14 cellular contexts compared by ENCODE assay signal in the genomic region with DNA sequence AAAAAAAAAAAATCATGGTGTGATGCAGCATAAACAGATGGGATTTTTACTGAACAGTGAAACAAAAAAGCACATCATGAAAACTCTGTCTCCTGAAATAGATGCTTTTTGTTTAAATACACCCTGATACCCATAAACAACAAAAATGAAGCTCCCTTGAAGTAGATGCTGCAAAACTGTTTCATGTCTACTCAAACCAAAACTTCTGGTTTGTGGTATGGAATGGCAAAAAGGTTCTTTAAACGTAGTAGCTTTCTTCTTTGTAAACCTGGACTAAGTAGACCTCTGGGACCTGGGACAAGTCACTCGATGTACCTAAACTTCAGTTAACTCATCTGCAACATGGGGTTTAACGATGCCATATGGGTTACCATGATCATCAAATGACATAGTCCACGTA.
DNase-seq lines count a peak whose midpoint lies in the region; ATAC-seq and TF ChIP-seq lines count a peak whose summit lies in the region.
"Had no signal": no experiment of that assay in that cellular context is flagged by ENCODE, and none has a peak within 500 bp of the region (broad histone marks: within the 10 kb centered on the region; RNA-seq: fewer than 3 reads in every experiment).

No MANE protein-coding gene starts in this region.

- TF ChIP-seq CTCF in thyroid gland (IDR thresholded peaks at IDR 0.05) (no peak), heart right ventricle (IDR thresholded peaks at IDR 0.05) (no peak), Caco-2 (IDR thresholded peaks at IDR 0.05; ENCODE audit: insufficient read depth in 1 of 2, low read depth in 1 of 2, low read length in 1 of 2, severe bottlenecking in 1 of 2, unreplicated experiment in 1 of 2) (no peak)

- H3K9me3 ChIP-seq in thyroid gland = no peaks in the 10 kb centered on the region
- no peaks in the 10 kb centered on the region for H3K9me3 ChIP-seq in heart right ventricle
- H3K9me3 ChIP-seq in Caco-2 = no peaks in the 10 kb centered on the region

- CTCF ChIA-PET in Caco-2 (lab: Charles Lee) = no interaction called here

- H3K36me3 ChIP-seq in thyroid gland = no peaks in the 10 kb centered on the region
- no peaks in the 10 kb centered on the region for H3K36me3 ChIP-seq in heart right ventricle
- H3K36me3 ChIP-seq in Caco-2 (ENCODE audit: control insufficient read depth, insufficient read depth, low read length) = no peaks in the 10 kb centered on the region

- ATAC-seq in activated T-cell treated with anti-CD3 and anti-CD28 coated beads, Interleukin-2, amount 50 U/mL, for 72 hours (replicated peaks in 1 of 2) = peak; percentile 78 to 79
- ATAC-seq in GM21737 (IDR thresholded peaks at IDR 0.05; ENCODE audit: unreplicated experiment) (peak; percentile 49), HG03342 (IDR thresholded peaks at IDR 0.05; ENCODE audit: unreplicated experiment) (peak; percentile 41), heart right ventricle (no peak)

- intact Hi-C loops in thyroid gland (cut with DNase I) (no loop called here), heart right ventricle (cut with DNase I) (no loop called here), Caco-2 (cut with micrococcal nuclease; ENCODE audit: unreplicated experiment) (no loop called here)

- BruUV-seq in Caco-2 (replicated peaks; lab: Mats Ljungman, UMichigan) = no TSS peak

- no peak overlapping the region for H3K27ac Mint-ChIP-seq in activated T-cell treated with anti-CD3 and anti-CD28 coated beads, Interleukin-2, amount 50 U/mL, for 72 hours
- no peak overlapping the region for H3K27ac Mint-ChIP-seq in Caco-2 (ENCODE audit: unreplicated experiment)

- no peaks in the 10 kb centered on the region for H3K9me3 Mint-ChIP-seq in activated T-cell treated with anti-CD3 and anti-CD28 coated beads, Interleukin-2, amount 50 U/mL, for 72 hours
- no peaks in the 10 kb centered on the region for H3K9me3 Mint-ChIP-seq in Caco-2 (ENCODE audit: unreplicated experiment)

- no peak for TF ChIP-seq POLR2A in thyroid gland (IDR thresholded peaks at IDR 0.05)

- H3K4me1 ChIP-seq in thyroid gland (peaks cover 11 to 12% of the 10 kb centered on the region in 2 donors), heart right ventricle (peaks cover 0 to 14% (median 6%) of the 10 kb centered on the region in 9 donors), Caco-2 (peaks cover 4% of the 10 kb centered on the region; the same call in 1 of the 2 replicates)

- H3K4me3 ChIP-seq in thyroid gland (replicated peaks in 1 of 3) = no peak overlapping the region
- no peak overlapping the region for H3K4me3 ChIP-seq in heart right ventricle
- H3K4me3 ChIP-seq in Caco-2 (ENCODE audit: low read depth, low read length) = no peak overlapping the region
- H3K4me3 ChIP-seq: coronary artery, PC-9 had no signal

- 97% methylated on average over 4 of the region's 4 CpGs for WGBS in thyroid gland, 2 donors
- WGBS in heart right ventricle, 2 donors = 93 to 94% methylated on average over 4 of the region's 4 CpGs

- peaks cover 24% of the 10 kb centered on the region for H3K4me1 Mint-ChIP-seq in activated T-cell treated with anti-CD3 and anti-CD28 coated beads, Interleukin-2, amount 50 U/mL, for 72 hours (ENCODE audit: low read depth)
- no peaks in the 10 kb centered on the region for H3K4me1 Mint-ChIP-seq in Caco-2 (ENCODE audit: low read depth, unreplicated experiment)

- peak overlapping the region in 2 of 3 donors; percentile 36 to 73 for H3K27ac ChIP-seq in thyroid gland
- no peak overlapping the region for H3K27ac ChIP-seq in heart right ventricle
- H3K27ac ChIP-seq: coronary artery, PC-9 had no signal

- H3K4me3 Mint-ChIP-seq in activated T-cell treated with anti-CD3 and anti-CD28 coated beads, Interleukin-2, amount 50 U/mL, for 72 hours = peak overlapping the region; percentile 25 to 29
- H3K4me3 Mint-ChIP-seq in Caco-2 (ENCODE audit: unreplicated experiment) = no peak overlapping the region

- peaks cover 0 to 2% of the 10 kb centered on the region in 2 donors for H3K36me3 Mint-ChIP-seq in activated T-cell treated with anti-CD3 and anti-CD28 coated beads, Interleukin-2, amount 50 U/mL, for 72 hours (ENCODE audit: insufficient read depth in 2 of 2)
- H3K36me3 Mint-ChIP-seq in Caco-2 (ENCODE audit: insufficient read depth, unreplicated experiment) = peaks cover 4% of the 10 kb centered on the region

- POLR2A ChIA-PET in Caco-2 (lab: Charles Lee) = no interaction called here

- DNase-seq in activated T-cell treated with anti-CD3 and anti-CD28 coated beads, Interleukin-2, amount 50 U/mL, for 72 hours = peak in 1 of 2 donors; percentile 3
- no peak for DNase-seq in activated T-cell treated with anti-CD3 and anti-CD28 coated beads, Interleukin-2, amount 50 U/mL, for 48 hours
- DNase-seq in thyroid gland (no peak), heart right ventricle (no peak), NCI-H69 (lab: John Stamatoyannopoulos, UW) (no peak), Caco-2 (no peak)
- DNase-seq: DMS 273 treated with DMSO at 0.1 percent for 48 hours; PC-9; retina; stimulated activated CD4-positive, alpha-beta T cell treated with anti-CD3 and anti-CD28 coated beads, Interleukin-4, amount 100 ng/mL, for 24 hours; substantia nigra had no signal

- no peaks in the 10 kb centered on the region for H3K27me3 ChIP-seq in thyroid gland
- no peaks in the 10 kb centered on the region for H3K27me3 ChIP-seq in heart right ventricle
- H3K27me3 ChIP-seq in Caco-2 (replicated peaks; ENCODE audit: control insufficient read depth, insufficient read depth, low read length) = no peaks in the 10 kb centered on the region

- H3K27me3 Mint-ChIP-seq in activated T-cell treated with anti-CD3 and anti-CD28 coated beads, Interleukin-2, amount 50 U/mL, for 72 hours (ENCODE audit: low read depth) = peaks cover 14% of the 10 kb centered on the region
- no peaks in the 10 kb centered on the region for H3K27me3 Mint-ChIP-seq in Caco-2 (ENCODE audit: insufficient read depth, unreplicated experiment)

Comparison
In these comparisons a context has a peak if more than half of its experiments do, and no peak if none do; other contexts are left out.
1. ATAC-seq: peak in activated T-cell treated with anti-CD3 and anti-CD28 coated beads, Interleukin-2, amount 50 U/mL, for 72 hours (2 of 2), GM21737 (single experiment) and HG03342 (single experiment); none in heart right ventricle (0 of 8).
2. H3K27ac ChIP-seq: peak in thyroid gland (2 of 3); none in heart right ventricle (0 of 10).